16 cellular contexts compared by ENCODE assay signal in the genomic region with DNA sequence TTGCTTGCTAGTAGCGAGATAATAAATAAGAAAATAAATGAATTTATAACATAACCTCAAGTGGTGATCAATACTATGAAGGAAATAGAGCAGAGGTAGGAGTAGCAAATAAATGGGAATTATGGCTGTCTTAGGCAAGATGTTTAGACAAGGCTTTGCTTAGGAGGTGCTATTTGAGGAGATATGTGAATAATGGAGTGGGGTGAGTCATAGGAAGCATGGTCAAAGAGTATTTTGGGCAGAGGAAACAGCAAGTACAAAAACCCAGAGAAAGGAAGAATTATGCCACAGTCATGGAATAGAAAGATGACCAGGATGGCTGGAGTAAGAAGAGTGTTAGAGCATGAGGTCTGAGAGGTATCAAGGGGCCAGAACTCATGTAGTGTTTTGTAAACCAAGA. TPM values are rescaled to one million over a fixed set of nuclear protein-coding genes. Genes with fewer than 3 reads are reported as not detected.
DNase-seq lines count a peak whose midpoint lies in the region; ATAC-seq and TF ChIP-seq lines count a peak whose summit lies in the region.
"Had no signal": no experiment of that assay in that cellular context is flagged by ENCODE, and none has a peak within 500 bp of the region (broad histone marks: within the 10 kb centered on the region; RNA-seq: fewer than 3 reads in every experiment).

No MANE protein-coding gene starts in this region.

- ATAC-seq in natural killer cell (peak in 2 of 3 donors; percentile 44 to 59), SK-N-SH treated with all-trans-retinoic acid at 6 μM for 48 hours (peak; percentile 51; the same call in 2 of the 3 replicates), aorta (ENCODE audit: low FRiP score) (peak; percentile 50), T-helper 17 cell (no peak)
- no peak for ATAC-seq in natural killer cell treated with Interleukin-12 subunit alpha and Interleukin-12 subunit beta and Interleukin-15 and Interleukin-18, amount 100 ng/mL, for 72 hours

- DNase-seq in natural killer cell (no peak), fibroblast of villous mesenchyme (ENCODE audit: low read depth) (peak; percentile 59), aorta (no peak), T-helper 17 cell (no peak), UCSD-AML1 (lab: John Stamatoyannopoulos, UW; ENCODE audit: unreplicated experiment) (no peak), CD14-positive monocyte (ENCODE audit: low spot score) (no peak)
- DNase-seq in natural killer cell treated with Interleukin-12 subunit alpha and Interleukin-12 subunit beta and Interleukin-15 and Interleukin-18, amount 100 ng/mL, for 72 hours (ENCODE audit: low spot score), result no peak
- DNase-seq: activated effector memory CD4-positive, alpha-beta T cell treated with Interleukin-2 at 50 U/mL for 16 hours; effector memory CD4-positive, alpha-beta T cell; NCI-H2029; occipital lobe; OCI-M1; upper lobe of left lung had no signal

- H3K36me3 Mint-ChIP-seq in natural killer cell, result peaks cover 12% of the 10 kb centered on the region
- peaks cover 12% of the 10 kb centered on the region for H3K36me3 Mint-ChIP-seq in natural killer cell treated with Interleukin-12 subunit alpha and Interleukin-12 subunit beta and Interleukin-15 and Interleukin-18, amount 100 ng/mL, for 72 hours
- no peaks in the 10 kb centered on the region for H3K36me3 Mint-ChIP-seq in T-helper 17 cell (ENCODE audit: low read depth)
- peaks cover 18 to 26% of the 10 kb centered on the region in 2 donors for H3K36me3 Mint-ChIP-seq in CD14-positive monocyte

- H3K9me3 ChIP-seq in aorta (ENCODE audit: control insufficient read depth, low read length) (no peaks in the 10 kb centered on the region), T-helper 17 cell (ENCODE audit: control insufficient read depth, low read length, poor library complexity, severe bottlenecking) (no peaks in the 10 kb centered on the region)

- H3K4me3 ChIP-seq in fibroblast of villous mesenchyme (ENCODE audit: low read depth, low read length), result no peak overlapping the region
- no peak overlapping the region for H3K4me3 ChIP-seq in aorta (ENCODE audit: low read length in 2 of 2)
- H3K4me3 ChIP-seq: upper lobe of left lung had no signal

- H3K4me3 Mint-ChIP-seq in natural killer cell, result no peak overlapping the region
- no peak overlapping the region for H3K4me3 Mint-ChIP-seq in natural killer cell treated with Interleukin-12 subunit alpha and Interleukin-12 subunit beta and Interleukin-15 and Interleukin-18, amount 100 ng/mL, for 72 hours
- H3K4me3 Mint-ChIP-seq in T-helper 17 cell, result no peak overlapping the region
- H3K4me3 Mint-ChIP-seq in CD14-positive monocyte, result no peak overlapping the region

- TF ChIP-seq CTCF in natural killer cell (IDR thresholded peaks at IDR 0.05), result no peak
- no peak for TF ChIP-seq CTCF in fibroblast of villous mesenchyme (IDR thresholded peaks at IDR 0.05; ENCODE audit: insufficient read depth, low read depth, low read length)
- no peak for TF ChIP-seq CTCF in CD14-positive monocyte (IDR thresholded peaks at IDR 0.05)

- H3K36me3 ChIP-seq in aorta (ENCODE audit: control insufficient read depth in 1 of 2, insufficient read depth in 2 of 2, low read length in 1 of 2), result no peaks in the 10 kb centered on the region
- H3K36me3 ChIP-seq: upper lobe of left lung had no signal

- no peaks in the 10 kb centered on the region for H3K27me3 ChIP-seq in aorta (ENCODE audit: control insufficient read depth in 1 of 2, insufficient read depth in 2 of 2, low read length in 1 of 2)
- H3K27me3 ChIP-seq: upper lobe of left lung had no signal

- peak overlapping the region in 1 of 2 donors; percentile 57 for H3K27ac ChIP-seq in aorta (ENCODE audit: low read depth in 1 of 2, low read length in 2 of 2)
- H3K27ac ChIP-seq: HL-60, VCaP had no signal

- H3K9me3 Mint-ChIP-seq in natural killer cell (peaks cover 0 to 8% of the 10 kb centered on the region in 2 donors), CD14-positive monocyte (peaks cover 10 to 14% (median 11%) of the 10 kb centered on the region in 7 donors)
- peaks cover 11% of the 10 kb centered on the region for H3K9me3 Mint-ChIP-seq in natural killer cell treated with Interleukin-12 subunit alpha and Interleukin-12 subunit beta and Interleukin-15 and Interleukin-18, amount 100 ng/mL, for 72 hours

- peaks cover 11 to 21% of the 10 kb centered on the region in 2 donors for H3K4me1 Mint-ChIP-seq in natural killer cell
- peaks cover 15 to 28% of the 10 kb centered on the region in 2 donors for H3K4me1 Mint-ChIP-seq in natural killer cell treated with Interleukin-12 subunit alpha and Interleukin-12 subunit beta and Interleukin-15 and Interleukin-18, amount 100 ng/mL, for 72 hours (ENCODE audit: low read depth in 2 of 2)
- H3K4me1 Mint-ChIP-seq in T-helper 17 cell, result peaks cover 6% of the 10 kb centered on the region
- peaks cover 29% of the 10 kb centered on the region for H3K4me1 Mint-ChIP-seq in CD14-positive monocyte

- H3K27ac Mint-ChIP-seq in natural killer cell (no peak overlapping the region), T-helper 17 cell (no peak overlapping the region), CD14-positive monocyte (no peak overlapping the region)
- H3K27ac Mint-ChIP-seq in natural killer cell treated with Interleukin-12 subunit alpha and Interleukin-12 subunit beta and Interleukin-15 and Interleukin-18, amount 100 ng/mL, for 72 hours, result no peak overlapping the region

- intact Hi-C loops in natural killer cell (cut with micrococcal nuclease), result loop anchor here (5.0 kb wide), 1 partner anchor 34 kb away; a partner anchor contains a TSS
- intact Hi-C loops in aorta (cut with DNase I), result loop anchor here (5.0 kb wide), 1 partner anchor 34 kb away; a partner anchor contains a TSS
- intact Hi-C loops in CD14-positive monocyte (cut with micrococcal nuclease), result loop anchor here in 1 of 2 donors (5.0 to 10.0 kb wide), 2 partner anchors 34 to 58 kb away; a partner anchor contains a TSS

- H3K27me3 Mint-ChIP-seq in natural killer cell (ENCODE audit: low read depth in 2 of 2), result no peaks in the 10 kb centered on the region
- no peaks in the 10 kb centered on the region for H3K27me3 Mint-ChIP-seq in natural killer cell treated with Interleukin-12 subunit alpha and Interleukin-12 subunit beta and Interleukin-15 and Interleukin-18, amount 100 ng/mL, for 72 hours
- H3K27me3 Mint-ChIP-seq in T-helper 17 cell, result no peaks in the 10 kb centered on the region
- H3K27me3 Mint-ChIP-seq in CD14-positive monocyte (ENCODE audit: low read depth in 3 of 3), result no peaks in the 10 kb centered on the region

- WGBS in aorta, 2 donors, result 95 to 96% methylated on average over 1 of the region's 1 CpG

- peaks cover 0 to 2% of the 10 kb centered on the region in 2 donors for H3K4me1 ChIP-seq in aorta (ENCODE audit: control insufficient read depth in 1 of 2, insufficient read depth in 2 of 2, low read length in 2 of 2)

TF ChIP-seq in SK-N-SH treated with all-trans-retinoic acid at 6 μM for 48 hours, 23 proteins besides CTCF, POLR2A, EP300 and RAD21 (continues in another document):
- TF ChIP-seq SNAI2 (CRISPR knock-in tag; IDR thresholded peaks at IDR 0.05) (no peak), TOX (CRISPR knock-in tag; IDR thresholded peaks at IDR 0.05; ENCODE audit: borderline replicate concordance) (no peak), OSR1 (CRISPR knock-in tag; IDR thresholded peaks at IDR 0.05) (no peak), CSDC2 (CRISPR knock-in tag; IDR thresholded peaks at IDR 0.05) (no peak), ZNF565 (CRISPR knock-in tag; conservative IDR thresholded peaks at IDR 0.05; ENCODE audit: low read depth) (no peak), GLIS3 (CRISPR knock-in tag; IDR thresholded peaks at IDR 0.05) (no peak), ESRRG (CRISPR knock-in tag; IDR thresholded peaks at IDR 0.05) (no peak), TCF4 (CRISPR knock-in tag; IDR thresholded peaks at IDR 0.05; ENCODE audit: borderline replicate concordance) (no peak), PPARA (CRISPR knock-in tag; IDR thresholded peaks at IDR 0.05; ENCODE audit: borderline replicate concordance) (no peak), BACH2 (CRISPR knock-in tag; IDR thresholded peaks at IDR 0.05; ENCODE audit: borderline replicate concordance) (no peak), ZNF70 (CRISPR knock-in tag; IDR thresholded peaks at IDR 0.05) (no peak), ZFP30 (CRISPR knock-in tag; IDR thresholded peaks at IDR 0.05) (no peak), ZFP3 (CRISPR knock-in tag; IDR thresholded peaks at IDR 0.05) (no peak)
- TF ChIP-seq, protein P1, sequence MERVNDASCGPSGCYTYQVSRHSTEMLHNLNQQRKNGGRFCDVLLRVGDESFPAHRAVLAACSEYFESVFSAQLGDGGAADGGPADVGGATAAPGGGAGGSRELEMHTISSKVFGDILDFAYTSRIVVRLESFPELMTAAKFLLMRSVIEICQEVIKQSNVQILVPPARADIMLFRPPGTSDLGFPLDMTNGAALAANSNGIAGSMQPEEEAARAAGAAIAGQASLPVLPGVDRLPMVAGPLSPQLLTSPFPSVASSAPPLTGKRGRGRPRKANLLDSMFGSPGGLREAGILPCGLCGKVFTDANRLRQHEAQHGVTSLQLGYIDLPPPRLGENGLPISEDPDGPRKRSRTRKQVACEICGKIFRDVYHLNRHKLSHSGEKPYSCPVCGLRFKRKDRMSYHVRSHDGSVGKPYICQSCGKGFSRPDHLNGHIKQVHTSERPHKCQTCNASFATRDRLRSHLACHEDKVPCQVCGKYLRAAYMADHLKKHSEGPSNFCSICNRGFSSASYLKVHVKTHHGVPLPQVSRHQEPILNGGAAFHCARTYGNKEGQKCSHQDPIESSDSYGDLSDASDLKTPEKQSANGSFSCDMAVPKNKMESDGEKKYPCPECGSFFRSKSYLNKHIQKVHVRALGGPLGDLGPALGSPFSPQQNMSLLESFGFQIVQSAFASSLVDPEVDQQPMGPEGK (CRISPR knock-in tag; IDR thresholded peaks at IDR 0.05; ENCODE audit: borderline replicate concordance), result no peak

RNA-seq across cellular contexts. Expression of a gene that starts 33.5 kb away (rescaled TPM):
- total RNA-seq in natural killer cell (10 to 100 TPM; 38.5 to 48.9 (median 41.1) TPM), fibroblast of villous mesenchyme (10.3 and 16.4 TPM in 2 replicates), aorta (10 to 100 TPM; 32.4 to 79.1 TPM), T-helper 17 cell (10 to 100 TPM; 37.2 to 48.7 TPM)
- total RNA-seq in natural killer cell treated with Interleukin-12 subunit alpha and Interleukin-12 subunit beta and Interleukin-15 and Interleukin-18, amount 100 ng/mL, for 72 hours, result 10 to 100 TPM; 16.5 to 26.5 TPM
- polyA plus RNA-seq in aorta (10 to 100 TPM; 17.1 to 20.7 TPM), CD14-positive monocyte (10 to 100 TPM; 17.2 to 62.1 TPM)

Comparison
In these comparisons a context has a peak if more than half of its experiments do, and no peak if none do; other contexts are left out.
1. ATAC-seq: peak in natural killer cell (2 of 3), SK-N-SH treated with all-trans-retinoic acid at 6 μM for 48 hours (single experiment) and aorta (single experiment); none in natural killer cell treated with Interleukin-12 subunit alpha and Interleukin-12 subunit beta and Interleukin-15 and Interleukin-18, amount 100 ng/mL, for 72 hours (0 of 2) and T-helper 17 cell (single experiment).